Comparison of ENCODE assay signal across 6 cellular contexts in the genomic region with DNA sequence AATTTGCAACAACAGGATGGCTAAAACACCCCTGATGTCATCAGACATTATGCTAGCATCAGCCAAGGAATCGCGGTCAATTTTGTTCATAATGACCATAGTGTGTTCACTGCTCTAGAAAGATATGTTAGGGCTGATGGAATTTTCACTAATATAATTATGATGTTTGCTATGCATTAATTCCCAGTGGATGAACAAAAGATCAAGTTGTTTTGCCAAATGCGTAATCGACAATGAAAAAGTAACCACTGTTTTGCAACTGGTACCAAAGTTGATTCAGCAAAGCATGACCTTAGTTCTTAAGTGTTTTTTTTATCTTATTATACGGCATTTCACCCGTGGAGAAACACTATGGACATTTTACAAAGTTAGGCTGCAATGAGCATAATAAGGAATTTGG.
"Had no signal": no experiment of that assay in that cellular context is flagged by ENCODE, and none has a peak within 500 bp of the region (broad histone marks: within the 10 kb centered on the region; RNA-seq: fewer than 3 reads in every experiment).

No MANE protein-coding gene starts in this region.

- H3K27ac ChIP-seq: GM23248 had no signal

- H3K9ac ChIP-seq: GM23248 had no signal

- ATAC-seq: HCT116 had no signal

- H3K4me3 ChIP-seq: GM23248, HAP-1 had no signal

- H3K9me3 ChIP-seq: HAP-1 had no signal

- DNase-seq: GM23248, GOT3, H7, IMR-90 had no signal

- H3K36me3 ChIP-seq: HAP-1 had no signal
